Comparison of ENCODE assay signal across 11 cellular contexts in genomic region chr7:151550601-151551286, GRCh38. TPM values are rescaled to one million over a fixed set of nuclear protein-coding genes. Genes with fewer than 3 reads are reported as not detected.
A peak's percentile ranks its signal among the peaks of the same experiment; 100 is the strongest.
DNase-seq lines count a peak whose midpoint lies in the region; ATAC-seq and TF ChIP-seq lines count a peak whose summit lies in the region.
"Had no signal": no experiment of that assay in that cellular context is flagged by ENCODE, and none has a peak within 500 bp of the region (broad histone marks: within the 10 kb centered on the region; RNA-seq: fewer than 3 reads in every experiment).

No MANE protein-coding gene starts in this region.

- no peak for TF ChIP-seq CTCF in upper lobe of left lung (IDR thresholded peaks at IDR 0.05)

- peak; percentile 64 for DNase-seq in NCI-H510A treated with DMSO at 0.1 percent for 48 hours (lab: John Stamatoyannopoulos, UW)
- DNase-seq in NCI-H510A (lab: John Stamatoyannopoulos, UW) = no peak
- peak; percentile 52 for DNase-seq in SK-MEL-5 (ENCODE audit: low read depth, low spot score)
- DNase-seq in glomerular visceral epithelial cell (ENCODE audit: extremely low spot score) = peak; percentile 89
- DNase-seq in upper lobe of left lung = peak in 1 of 2 donors; percentile 52
- DNase-seq in KG1 (lab: John Stamatoyannopoulos, UW) = no peak
- DNase-seq: activated naive CD4-positive, alpha-beta T cell treated with anti-CD3 and anti-CD28 coated beads for 36 hours had no signal

- H3K27ac ChIP-seq in upper lobe of left lung = no peak overlapping the region
- H3K27ac ChIP-seq: vagina had no signal

- TF ChIP-seq EP300 in upper lobe of left lung (IDR thresholded peaks at IDR 0.05) = no peak

- no peak for TF ChIP-seq POLR2A in upper lobe of left lung (IDR thresholded peaks at IDR 0.05)

- no peak overlapping the region for H3K4me3 ChIP-seq in upper lobe of left lung
- H3K4me3 ChIP-seq: GM23338, vagina had no signal

- WGBS in upper lobe of left lung, 2 donors = 31 to 35% methylated on average over 4 of the region's 4 CpGs

- peaks cover 3 to 20% (median 10%) of the 10 kb centered on the region in 4 donors for H3K4me1 ChIP-seq in upper lobe of left lung
- H3K4me1 ChIP-seq: vagina had no signal

- ATAC-seq in upper lobe of left lung (ENCODE audit: low FRiP score in 2 of 2) (peak; percentile 11 to 39), HG03439 (IDR thresholded peaks at IDR 0.05; ENCODE audit: unreplicated experiment) (no peak), GM18907 (IDR thresholded peaks at IDR 0.05; ENCODE audit: unreplicated experiment) (no peak)
- ATAC-seq: GM23338 had no signal

- no peaks in the 10 kb centered on the region for H3K27me3 ChIP-seq in upper lobe of left lung
- H3K27me3 ChIP-seq: vagina had no signal

- no peaks in the 10 kb centered on the region for H3K9me3 ChIP-seq in upper lobe of left lung
- H3K9me3 ChIP-seq: vagina had no signal

- in situ Hi-C loops in SK-MEL-5 (cut with HindIII; ENCODE audit: low pct_unique_long_range_greater_than_20kb, low sequenced_read_pairs) = no loop called here

- no peaks in the 10 kb centered on the region for H3K36me3 ChIP-seq in upper lobe of left lung
- H3K36me3 ChIP-seq: vagina had no signal

RNA-seq across cellular contexts. Expression of gene RHEB, which starts 31.0 kb away (rescaled TPM):
- total RNA-seq in SK-MEL-5 (2014; rRNA removed; shearing (Covaris generic)) = 225 and 237 TPM in 2 replicates
- 155 and 194 TPM in 2 replicates for polyA plus RNA-seq in SK-MEL-5 (2015; cell fraction: cytosol; rRNA removed)
- 44.0 and 58.1 TPM in 2 replicates for polyA plus RNA-seq in SK-MEL-5 (2015; cell fraction: nucleus; rRNA removed)
- 100 to 1,000 TPM in 2 of 6 donors, 10 to 100 TPM in 4; 63.0 to 105 (median 93.4) TPM for total RNA-seq in upper lobe of left lung

Comparison
In these comparisons a context has a peak if more than half of its experiments do, and no peak if none do; other contexts are left out.
1. DNase-seq: peak in NCI-H510A treated with DMSO at 0.1 percent for 48 hours (single experiment), SK-MEL-5 (single experiment) and glomerular visceral epithelial cell (single experiment); none in NCI-H510A (single experiment) and KG1 (single experiment).
2. ATAC-seq: peak in upper lobe of left lung (2 of 2); none in HG03439 (single experiment) and GM18907 (single experiment).